Comparison of ENCODE assay signal across 8 cellular contexts in genomic region chr9:87445646-87446045, GRCh38. TPM values are rescaled to one million over a fixed set of nuclear protein-coding genes. Genes with fewer than 3 reads are reported as not detected.
DNase-seq lines count a peak whose midpoint lies in the region; ATAC-seq and TF ChIP-seq lines count a peak whose summit lies in the region.

No MANE protein-coding gene starts in this region.

- peaks cover 17% of the 10 kb centered on the region for H3K4me1 Mint-ChIP-seq in CD4-positive, alpha-beta T cell (ENCODE audit: low read depth)

- no peaks in the 10 kb centered on the region for H3K36me3 ChIP-seq in gastroesophageal sphincter

- TF ChIP-seq CTCF in CD4-positive, alpha-beta T cell (IDR thresholded peaks at IDR 0.05), result no peak
- no peak for TF ChIP-seq CTCF in gastroesophageal sphincter (IDR thresholded peaks at IDR 0.05)

- no peaks in the 10 kb centered on the region for H3K9me3 Mint-ChIP-seq in CD4-positive, alpha-beta T cell

- no peak for TF ChIP-seq EP300 in gastroesophageal sphincter (IDR thresholded peaks at IDR 0.05)

- 43 to 50% methylated on average over 3 to 5 of the region's 5 CpGs for WGBS in gastroesophageal sphincter (ENCODE audit: low coverage in 1 of 2), 2 donors

- peak; percentile 51 for ATAC-seq in CD4-positive, alpha-beta T cell (ENCODE audit: poor library complexity)
- peak; percentile 96 for ATAC-seq in GM18873 (IDR thresholded peaks at IDR 0.05; ENCODE audit: low FRiP score, unreplicated experiment)
- ATAC-seq in HG03060 (IDR thresholded peaks at IDR 0.05; ENCODE audit: low read depth, unreplicated experiment), result peak; percentile 96
- ATAC-seq in gastroesophageal sphincter, result peak; percentile 65

- peak overlapping the region; percentile 65 for H3K4me3 Mint-ChIP-seq in CD4-positive, alpha-beta T cell

- H3K36me3 Mint-ChIP-seq in CD4-positive, alpha-beta T cell (ENCODE audit: low read depth), result no peaks in the 10 kb centered on the region

- H3K4me1 ChIP-seq in gastroesophageal sphincter, result no peaks in the 10 kb centered on the region

- H3K27ac ChIP-seq in CD4-positive, alpha-beta T cell (ENCODE audit: low read depth, low read length), result no peak overlapping the region
- H3K27ac ChIP-seq in gastroesophageal sphincter, result no peak overlapping the region

- POLR2A ChIA-PET in CD4-positive, alpha-beta T cell (lab: Charles Lee), result no interaction called here

- no peaks in the 10 kb centered on the region for H3K27me3 Mint-ChIP-seq in CD4-positive, alpha-beta T cell

- no peaks in the 10 kb centered on the region for H3K9me3 ChIP-seq in CD4-positive, alpha-beta T cell (ENCODE audit: control insufficient read depth, low read length)
- H3K9me3 ChIP-seq in gastroesophageal sphincter, result no peaks in the 10 kb centered on the region

- no peak overlapping the region for H3K4me3 ChIP-seq in gastroesophageal sphincter

- CTCF ChIA-PET in CD4-positive, alpha-beta T cell (lab: Charles Lee), result no interaction called here

- H3K27me3 ChIP-seq in CD4-positive, alpha-beta T cell (ENCODE audit: control insufficient read depth, insufficient read depth, low read length), result no peaks in the 10 kb centered on the region
- H3K27me3 ChIP-seq in gastroesophageal sphincter, result no peaks in the 10 kb centered on the region

- no peak for TF ChIP-seq POLR2A in gastroesophageal sphincter (IDR thresholded peaks at IDR 0.05)

- DNase-seq in CD4-positive, alpha-beta T cell, result no peak
- DNase-seq in SKM-1 treated with dmso at 0.1 percent for 144 hours (lab: John Stamatoyannopoulos, UW; ENCODE audit: unreplicated experiment), result peak; percentile 13
- peak; percentile 56 for DNase-seq in pons (ENCODE audit: low spot score)
- no peak for DNase-seq in NCI-H146 treated with DMSO at 0.1 percent for 48 hours (lab: John Stamatoyannopoulos, UW; ENCODE audit: unreplicated experiment)
- no peak for DNase-seq in NCI-H345 treated with DMSO at 0.1 percent for 48 hours (lab: John Stamatoyannopoulos, UW; ENCODE audit: unreplicated experiment)

- H3K27ac Mint-ChIP-seq in CD4-positive, alpha-beta T cell, result no peak overlapping the region

- intact Hi-C loops in CD4-positive, alpha-beta T cell (cut with DNase I, micrococcal nuclease), result no loop called here

RNA-seq across cellular contexts. Expression of gene DAPK1, which starts 52.0 kb away (rescaled TPM):
- total RNA-seq in CD4-positive, alpha-beta T cell, result 1 to 10 TPM; 2.7 TPM
- 100 to 1,000 TPM in 1 of 4 donors, 10 to 100 TPM in 3; 52.3 to 119 (median 75.3) TPM for total RNA-seq in gastroesophageal sphincter

Comparison
In these comparisons a context has a peak if more than half of its experiments do, and no peak if none do; other contexts are left out.
1. DNase-seq: peak in SKM-1 treated with dmso at 0.1 percent for 144 hours (single experiment) and pons (single experiment); none in CD4-positive, alpha-beta T cell (0 of 10), NCI-H146 treated with DMSO at 0.1 percent for 48 hours (single experiment) and NCI-H345 treated with DMSO at 0.1 percent for 48 hours (single experiment).
2. RNA of gene DAPK1, which starts 52.0 kb away (total RNA-seq): 52.3 to 119 TPM in gastroesophageal sphincter; 2.7 TPM in CD4-positive, alpha-beta T cell; every median in the first group is over 10 times any median in the second.
3. Peak in every context shown above with its lines, with median percentiles within 50 percentile points of each other: ATAC-seq.